Comparison of ENCODE assay signal across 25 cellular contexts in genomic region chr12:28092396-28092795, GRCh38.
"Had no signal": no experiment of that assay in that cellular context is flagged by ENCODE, and none has a peak within 500 bp of the region (broad histone marks: within the 10 kb centered on the region; RNA-seq: fewer than 3 reads in every experiment).

No MANE protein-coding gene starts in this region.

- H3K4me1 Mint-ChIP-seq: naive B cell had no signal

- H3K36me3 Mint-ChIP-seq: mesothelial cell of epicardium, naive B cell had no signal

- H3K4me3 Mint-ChIP-seq: dendritic cell treated with granulocyte-macrophage colony-stimulating factor and Interleukin-4, amounts not matched to agents 40 ng/mL and 50 ng/mL, for 4 days; effector memory CD8-positive, alpha-beta T cell; endodermal cell; mesothelial cell of epicardium had no signal

- ATAC-seq: effector memory CD8-positive, alpha-beta T cell; esophagus mucosa; gastrocnemius medialis; heart right ventricle; left cardiac atrium; left lung; left ventricle myocardium superior; lower lobe of right lung; mucosa of descending colon had no signal

- H3K27me3 Mint-ChIP-seq: dendritic cell treated with granulocyte-macrophage colony-stimulating factor and Interleukin-4, amounts not matched to agents 40 ng/mL and 50 ng/mL, for 4 days had no signal

- H3K36me3 ChIP-seq: colonic mucosa, esophagus squamous epithelium, gastrocnemius medialis, heart right ventricle, left lung, lower lobe of right lung had no signal

- DNase-seq: colonic mucosa; cortex of kidney; effector CD8-positive, alpha-beta T cell; effector memory CD8-positive, alpha-beta T cell; endodermal cell; erythroblast; esophagus squamous epithelium; foreskin fibroblast; foreskin melanocyte; gastrocnemius medialis; glutamatergic neuron; head of caudate nucleus; heart right ventricle; hippocampal formation; left cardiac atrium; left lung; left ventricle myocardium superior; lower lobe of right lung; mesenchymal stem cell; mucosa of descending colon; naive B cell had no signal

- H3K9me3 ChIP-seq: colonic mucosa, esophagus squamous epithelium, gastrocnemius medialis, heart right ventricle, left lung, lower lobe of right lung, mucosa of descending colon had no signal

- H3K4me1 ChIP-seq: colonic mucosa, left lung, lower lobe of right lung had no signal

- H3K27me3 ChIP-seq: colonic mucosa, esophagus squamous epithelium, gastrocnemius medialis, heart right ventricle, left lung had no signal

- H3K9me3 Mint-ChIP-seq: effector memory CD8-positive, alpha-beta T cell; endodermal cell; mesothelial cell of epicardium had no signal

- H3K27ac Mint-ChIP-seq: dendritic cell treated with granulocyte-macrophage colony-stimulating factor and Interleukin-4, amounts not matched to agents 40 ng/mL and 50 ng/mL, for 4 days; effector memory CD8-positive, alpha-beta T cell; endodermal cell; mesothelial cell of epicardium had no signal

- H3K27ac ChIP-seq: colonic mucosa, epithelial cell of prostate, esophagus squamous epithelium, gastrocnemius medialis, heart right ventricle, left lung, lower lobe of right lung had no signal

- H3K4me3 ChIP-seq: colonic mucosa, esophagus squamous epithelium, gastrocnemius medialis, heart right ventricle, left lung, lower lobe of right lung, mucosa of descending colon had no signal
